18 cellular contexts compared by ENCODE assay signal in genomic region chr5:168311061-168311566, GRCh38. TPM values are rescaled to one million over a fixed set of nuclear protein-coding genes. Genes with fewer than 3 reads are reported as not detected.
A peak's percentile ranks its signal among the peaks of the same experiment; 100 is the strongest.
DNase-seq lines count a peak whose midpoint lies in the region; ATAC-seq and TF ChIP-seq lines count a peak whose summit lies in the region.
"Had no signal": no experiment of that assay in that cellular context is flagged by ENCODE, and none has a peak within 500 bp of the region (broad histone marks: within the 10 kb centered on the region; RNA-seq: fewer than 3 reads in every experiment).

No MANE protein-coding gene starts in this region.

- H3K4me1 Mint-ChIP-seq in WTC11, result peaks cover 28% of the 10 kb centered on the region
- H3K4me1 Mint-ChIP-seq in activated CD4-positive, alpha-beta T cell treated with anti-CD3 and anti-CD28 coated beads, Interleukin-2, amount 10 ng/mL, durations not matched to agents 24 days and 14 days, result no peaks in the 10 kb centered on the region

- CTCF ChIA-PET in WTC11 (lab: Charles Lee) (interaction anchor here (0.7 to 7.1 kb wide), 9 partner anchors 9 to 90 kb away, joined by 3 to 48 read pairs (median 6); partner anchors contain the start of gene WWC1), RWPE1 (lab: Yijun Ruan, JAX) (interaction anchor here (1.6 kb wide), 1 partner anchor 19 kb away, joined by 6 read pairs; no protein-coding TSS in a partner anchor)

- no peak overlapping the region for H3K27ac ChIP-seq in RWPE1
- H3K27ac ChIP-seq: breast epithelium, prostate gland had no signal

- peaks cover 36% of the 10 kb centered on the region for H3K27me3 Mint-ChIP-seq in WTC11 (ENCODE audit: low read depth)
- no peaks in the 10 kb centered on the region for H3K27me3 Mint-ChIP-seq in activated CD4-positive, alpha-beta T cell treated with anti-CD3 and anti-CD28 coated beads, Interleukin-2, amount 10 ng/mL, durations not matched to agents 24 days and 14 days

- no peak overlapping the region for H3K4me3 Mint-ChIP-seq in WTC11
- H3K4me3 Mint-ChIP-seq in activated CD4-positive, alpha-beta T cell treated with anti-CD3 and anti-CD28 coated beads, Interleukin-2, amount 10 ng/mL, durations not matched to agents 24 days and 14 days, result no peak overlapping the region
- H3K4me3 Mint-ChIP-seq: activated naive CD8-positive, alpha-beta T cell; naive thymus-derived CD4-positive, alpha-beta T cell; T-helper 17 cell had no signal

- peaks cover 5% of the 10 kb centered on the region for H3K36me3 Mint-ChIP-seq in WTC11
- H3K36me3 Mint-ChIP-seq in activated CD4-positive, alpha-beta T cell treated with anti-CD3 and anti-CD28 coated beads, Interleukin-2, amount 10 ng/mL, durations not matched to agents 24 days and 14 days (ENCODE audit: low read depth), result no peaks in the 10 kb centered on the region
- H3K36me3 Mint-ChIP-seq: activated naive CD8-positive, alpha-beta T cell; naive thymus-derived CD4-positive, alpha-beta T cell had no signal

- DNase-seq in COLO668 (lab: John Stamatoyannopoulos, UW; ENCODE audit: unreplicated experiment), result peak; percentile 43
- DNase-seq in H7, result peak; percentile 57
- peak; percentile 52 for DNase-seq in WTC11 (ENCODE audit: low spot score)
- DNase-seq in left colon, result peak; percentile 37 to 75
- DNase-seq in AG20443 (ENCODE audit: low spot score), result no peak
- DNase-seq in activated CD4-positive, alpha-beta T cell treated with anti-CD3 and anti-CD28 coated beads, Interleukin-2, amount 10 ng/mL, durations not matched to agents 24 days and 14 days, result no peak
- DNase-seq in putamen (ENCODE audit: low spot score), result no peak
- no peak for DNase-seq in RWPE1 (ENCODE audit: low spot score)
- DNase-seq: activated T-cell treated with anti-CD3 and anti-CD28 coated beads for 4 hours; left ventricle myocardium superior; naive thymus-derived CD4-positive, alpha-beta T cell; NCI-H1694 treated with DMSO at 0.1 percent for 48 hours; SHP77 treated with DMSO at 0.1 percent for 48 hours; stimulated activated CD4-positive, alpha-beta T cell treated with anti-CD3 and anti-CD28 coated beads, Interleukin-15, amount 100 ng/mL, for 24 hours; T-helper 17 cell had no signal

- no peaks in the 10 kb centered on the region for H3K9me3 Mint-ChIP-seq in WTC11
- no peaks in the 10 kb centered on the region for H3K9me3 Mint-ChIP-seq in activated CD4-positive, alpha-beta T cell treated with anti-CD3 and anti-CD28 coated beads, Interleukin-2, amount 10 ng/mL, durations not matched to agents 24 days and 14 days
- H3K9me3 Mint-ChIP-seq: naive thymus-derived CD4-positive, alpha-beta T cell had no signal

- H3K4me3 ChIP-seq in H7 (ENCODE audit: insufficient read depth, low read depth, low read length), result no peak overlapping the region
- H3K4me3 ChIP-seq: breast epithelium, prostate gland had no signal

- ATAC-seq in WTC11 (peak; percentile 86), left colon (peak; percentile 55)
- ATAC-seq: left ventricle myocardium superior; naive thymus-derived CD4-positive, alpha-beta T cell; T-helper 17 cell had no signal

- no peak overlapping the region for H3K27ac Mint-ChIP-seq in WTC11
- H3K27ac Mint-ChIP-seq in activated CD4-positive, alpha-beta T cell treated with anti-CD3 and anti-CD28 coated beads, Interleukin-2, amount 10 ng/mL, durations not matched to agents 24 days and 14 days, result no peak overlapping the region
- H3K27ac Mint-ChIP-seq: activated naive CD8-positive, alpha-beta T cell; naive thymus-derived CD4-positive, alpha-beta T cell; T-helper 17 cell had no signal

- no peak for TF ChIP-seq CTCF in WTC11 (IDR thresholded peaks at IDR 0.05)
- no peak for TF ChIP-seq CTCF in RWPE1 (conservative IDR thresholded peaks at IDR 0.05; ENCODE audit: low read depth)

- H3K36me3 ChIP-seq in H7 (replicated peaks; ENCODE audit: control insufficient read depth, insufficient read depth, low read length), result no peaks in the 10 kb centered on the region
- H3K36me3 ChIP-seq: breast epithelium, prostate gland had no signal

- H3K27me3 ChIP-seq in H7 (ENCODE audit: control insufficient read depth, insufficient read depth, low read length), result peaks cover 6% of the 10 kb centered on the region; the same call in 1 of the 2 replicates
- H3K27me3 ChIP-seq: breast epithelium had no signal

- intact Hi-C loops in left colon (cut with DNase I, micrococcal nuclease), result no loop called here
- intact Hi-C loops in activated CD4-positive, alpha-beta T cell treated with anti-CD3 and anti-CD28 coated beads, Interleukin-2, amount 10 ng/mL, durations not matched to agents 24 days and 14 days (cut with micrococcal nuclease), result no loop called here

- POLR2A ChIA-PET in WTC11 (lab: Charles Lee), result no interaction called here
- POLR2A ChIA-PET in RWPE1 (lab: Yijun Ruan, JAX; ENCODE audit: low non-redundant PET), result no interaction called here

TF ChIP-seq in WTC11, 78 proteins besides CTCF, POLR2A, EP300 and RAD21:
- TF ChIP-seq GRHL2 (CRISPR knock-in tag; IDR thresholded peaks at IDR 0.05; ENCODE audit: insufficient replicate concordance, severe bottlenecking) (no peak), FOXK1 (CRISPR knock-in tag; IDR thresholded peaks at IDR 0.05) (no peak), CREM (CRISPR knock-in tag; IDR thresholded peaks at IDR 0.05) (no peak), RORB (CRISPR knock-in tag; IDR thresholded peaks at IDR 0.05) (no peak), ZNF423 (CRISPR knock-in tag; IDR thresholded peaks at IDR 0.05) (no peak), RELA (CRISPR knock-in tag; IDR thresholded peaks at IDR 0.05; ENCODE audit: borderline replicate concordance) (no peak), TP53 (CRISPR knock-in tag; IDR thresholded peaks at IDR 0.05) (0 out of 2 replicates have a peak, but pooled peaks have one; percentile 62), ZBTB21 (CRISPR knock-in tag; IDR thresholded peaks at IDR 0.05; ENCODE audit: borderline replicate concordance) (peak; percentile 62; the same call in 1 of the 2 replicates)

RNA-seq across cellular contexts. Expression of gene WWC1, which starts 19.7 kb away (rescaled TPM):
- total RNA-seq in H7 (2014; rRNA removed; shearing (Covaris generic)), result 11.8 and 15.5 TPM in 2 replicates
- total RNA-seq in WTC11 (2021) (29.1 to 48.4 TPM (median 31.6 TPM) in 3 replicates), left colon (10 to 100 TPM; 18.7 to 38.3 TPM)
- total RNA-seq in activated CD4-positive, alpha-beta T cell treated with anti-CD3 and anti-CD28 coated beads, Interleukin-2, amount 10 ng/mL, durations not matched to agents 24 days and 14 days, result 1.1 and 2.4 TPM in 2 replicates

Comparison
In these comparisons a context has a peak if more than half of its experiments do, and no peak if none do; other contexts are left out.
1. DNase-seq: peak in COLO668 (single experiment), H7 (single experiment), WTC11 (single experiment) and left colon (2 of 2); none in AG20443 (single experiment), activated CD4-positive, alpha-beta T cell treated with anti-CD3 and anti-CD28 coated beads, Interleukin-2, amount 10 ng/mL, durations not matched to agents 24 days and 14 days (single experiment), putamen (single experiment) and RWPE1 (single experiment).